ENCODE assay signal across 8 cellular contexts in the genomic region with DNA sequence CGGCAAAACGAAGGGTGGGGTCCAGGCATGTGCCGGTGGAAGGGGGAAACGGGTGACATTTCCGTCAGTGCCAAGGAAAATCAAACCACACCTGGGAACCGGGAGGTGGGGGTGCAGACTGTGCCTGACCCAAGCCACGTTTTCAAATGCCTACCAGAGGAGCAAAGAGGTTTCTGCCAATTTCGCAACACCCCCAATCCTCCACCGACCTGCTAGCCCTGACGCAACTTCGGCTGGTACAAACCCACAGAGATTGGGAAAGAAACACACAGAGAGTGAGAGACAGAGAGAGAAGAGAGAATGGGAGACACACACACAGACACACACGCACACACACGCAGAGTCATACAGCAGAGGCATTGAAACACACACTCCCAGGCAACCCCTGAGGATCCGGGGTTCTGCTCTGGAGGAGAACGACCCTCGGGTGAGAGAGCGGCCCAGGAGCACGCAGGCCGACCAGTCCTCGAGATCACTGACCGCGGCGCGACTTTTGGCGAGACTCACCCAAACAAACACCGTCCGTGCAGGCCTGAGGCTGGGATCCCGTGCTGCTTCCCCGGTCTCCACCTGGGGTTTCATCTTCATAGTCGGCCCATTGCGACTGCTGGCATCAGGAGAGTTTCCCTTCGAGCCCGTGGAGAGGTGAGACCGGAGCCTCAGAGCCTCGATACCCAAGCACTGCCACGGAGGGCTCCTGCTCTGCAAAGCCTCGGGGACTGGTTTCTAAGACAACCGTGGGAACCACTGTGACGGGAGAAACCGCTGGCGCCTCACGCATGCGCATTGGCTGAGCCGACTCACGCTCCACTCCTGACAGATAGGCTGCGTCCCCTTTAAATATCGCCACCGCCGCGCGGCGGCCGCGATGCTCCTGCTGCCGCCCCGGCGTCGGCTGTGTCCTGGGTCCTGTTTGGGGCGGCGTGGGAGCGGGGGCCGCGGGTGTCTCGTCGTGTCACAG.
DNase-seq lines count a peak whose midpoint lies in the region; ATAC-seq, FAIRE-seq and TF ChIP-seq lines count a peak whose summit lies in the region.
"Not testable (repeated sequence)": the region's sequence is repeated elsewhere in the genome, so short reads cannot be mapped to it uniquely, and the experiment has no call there.

No MANE protein-coding gene starts in this region.

- TF ChIP-seq POLR2A in endothelial cell of umbilical vein (IDR thresholded peaks at IDR 0.05; ENCODE audit: low read depth, low read length): not testable (repeated sequence)

- H3K4me3 ChIP-seq in endothelial cell of umbilical vein (replicated peaks in 1 of 3; ENCODE audit: insufficient read depth in 1 of 3, low read depth in 1 of 3, low read length in 3 of 3); aorta (ENCODE audit: low read length in 2 of 2): not testable (repeated sequence)
- peak overlapping the region; percentile 1; the same call in 1 of the 2 replicates for H3K4me3 ChIP-seq in iPS-18c (ENCODE audit: insufficient read depth, low read depth, low read length)

- H3K27ac Mint-ChIP-seq in activated naive CD4-positive, alpha-beta T cell treated with anti-CD3 and anti-CD28 coated beads, Interleukin-2, amount 10 ng/mL, durations not matched to agents 7 days and 5 days: not testable (repeated sequence)

- not testable (repeated sequence) for H4K20me1 ChIP-seq in endothelial cell of umbilical vein (replicated peaks; ENCODE audit: control insufficient read depth, extremely low read depth, insufficient read depth, low read length)

- not testable (repeated sequence) for H3K4me1 Mint-ChIP-seq in activated naive CD4-positive, alpha-beta T cell treated with anti-CD3 and anti-CD28 coated beads, Interleukin-2, amount 10 ng/mL, durations not matched to agents 7 days and 5 days

- not testable (repeated sequence) for TF ChIP-seq CTCF in endothelial cell of umbilical vein (IDR thresholded peaks at IDR 0.05; ENCODE audit: extremely low read depth in 1 of 2, insufficient read depth in 1 of 2, low read depth in 1 of 2, low read length in 2 of 2); omental fat pad (IDR thresholded peaks at IDR 0.05)

- H3K9me3 ChIP-seq in endothelial cell of umbilical vein (replicated peaks; ENCODE audit: control insufficient read depth, insufficient read depth, low read length); iPS-18c (ENCODE audit: control insufficient read depth, insufficient read depth, low read length); aorta (ENCODE audit: control insufficient read depth, low read length): not testable (repeated sequence)

- H3K27me3 Mint-ChIP-seq in activated naive CD4-positive, alpha-beta T cell treated with anti-CD3 and anti-CD28 coated beads, Interleukin-2, amount 10 ng/mL, durations not matched to agents 7 days and 5 days: not testable (repeated sequence)

- not testable (repeated sequence) for H3K36me3 ChIP-seq in endothelial cell of umbilical vein (ENCODE audit: control insufficient read depth in 2 of 2, extremely low read depth in 1 of 2, insufficient read depth in 2 of 2, low read length in 2 of 2); aorta (ENCODE audit: control insufficient read depth in 1 of 2, insufficient read depth in 2 of 2, low read length in 1 of 2)

- H2AFZ ChIP-seq in endothelial cell of umbilical vein (ENCODE audit: low read depth, low read length): not testable (repeated sequence)

- CTCF ChIA-PET in activated naive CD4-positive, alpha-beta T cell treated with anti-CD3 and anti-CD28 coated beads, Interleukin-2, amount 10 ng/mL, durations not matched to agents 7 days and 5 days (lab: Charles Lee); endothelial cell of umbilical vein (lab: Charles Lee): not testable (repeated sequence)

- not testable (repeated sequence) for H3K4me3 Mint-ChIP-seq in activated naive CD4-positive, alpha-beta T cell treated with anti-CD3 and anti-CD28 coated beads, Interleukin-2, amount 10 ng/mL, durations not matched to agents 7 days and 5 days

- POLR2A ChIA-PET in endothelial cell of umbilical vein (lab: Charles Lee): not testable (repeated sequence)

- not testable (repeated sequence) for BruUV-seq in endothelial cell of umbilical vein (replicated peaks; lab: Mats Ljungman, UMichigan)

- FAIRE-seq in endothelial cell of umbilical vein (lab: Jason Lieb, UNC): not testable (repeated sequence)

- not testable (repeated sequence) for H3K9me1 ChIP-seq in endothelial cell of umbilical vein (replicated peaks; ENCODE audit: control insufficient read depth, extremely low read depth, insufficient read depth, low read length)

- not testable (repeated sequence) for ATAC-seq in omental fat pad (ENCODE audit: low FRiP score); aorta (ENCODE audit: low FRiP score)

- not testable (repeated sequence) for H3K9ac ChIP-seq in endothelial cell of umbilical vein (replicated peaks; ENCODE audit: extremely low read depth, insufficient read depth, low read length)

- 78 to 82% methylated on average over 42 to 50 of the region's 65 CpGs for WGBS in aorta, 2 donors

- H3K27me3 ChIP-seq in endothelial cell of umbilical vein (ENCODE audit: control insufficient read depth in 2 of 2, insufficient read depth in 2 of 2, low read length in 2 of 2); aorta (ENCODE audit: control insufficient read depth in 1 of 2, insufficient read depth in 2 of 2, low read length in 1 of 2): not testable (repeated sequence)

- not testable (repeated sequence) for H3K27ac ChIP-seq in endothelial cell of umbilical vein (ENCODE audit: insufficient read depth, low read depth, low read length); aorta (ENCODE audit: low read depth in 1 of 2, low read length in 2 of 2)

- not testable (repeated sequence) for H3K9me3 Mint-ChIP-seq in activated naive CD4-positive, alpha-beta T cell treated with anti-CD3 and anti-CD28 coated beads, Interleukin-2, amount 10 ng/mL, durations not matched to agents 7 days and 5 days

- H3K36me3 Mint-ChIP-seq in activated naive CD4-positive, alpha-beta T cell treated with anti-CD3 and anti-CD28 coated beads, Interleukin-2, amount 10 ng/mL, durations not matched to agents 7 days and 5 days: not testable (repeated sequence)

- intact Hi-C loops in endothelial cell of umbilical vein (cut with micrococcal nuclease); aorta (cut with DNase I): not testable (repeated sequence)

- dilution Hi-C loops in endothelial cell of umbilical vein (cut with MboI; ENCODE audit: extremely low pct_ligation_motif_present, low sequenced_read_pairs): not testable (repeated sequence)

- not testable (repeated sequence) for H3K4me1 ChIP-seq in endothelial cell of umbilical vein (ENCODE audit: control insufficient read depth, extremely low read depth, insufficient read depth, low read length); aorta (ENCODE audit: control insufficient read depth in 1 of 2, insufficient read depth in 2 of 2, low read length in 2 of 2)

- H3K4me2 ChIP-seq in endothelial cell of umbilical vein (ENCODE audit: insufficient read depth, low read length): not testable (repeated sequence)

- not testable (repeated sequence) for H3K79me2 ChIP-seq in endothelial cell of umbilical vein (ENCODE audit: control insufficient read depth, insufficient read depth, low read length)

- DNase-seq in NCI-H2227 (lab: John Stamatoyannopoulos, UW; ENCODE audit: unreplicated experiment) (peak; percentile 1), endothelial cell of umbilical vein (ENCODE audit: low read depth, low spot score) (peak; percentile 36), omental fat pad (ENCODE audit: low spot score) (peak; percentile 50), aorta (peak; percentile 82 to 86)
- peak; percentile 28 for DNase-seq in activated CD4-positive, alpha-beta T cell treated with anti-CD3 and anti-CD28 coated beads for 1 hour
- DNase-seq in activated naive CD4-positive, alpha-beta T cell treated with anti-CD3 and anti-CD28 coated beads, Interleukin-2, amount 10 ng/mL, durations not matched to agents 7 days and 5 days: peak; percentile 20
- peak; percentile 22 to 35 for DNase-seq in stimulated activated CD4-positive, alpha-beta T cell treated with anti-CD3 and anti-CD28 coated beads, Interleukin-2, amount 100 ng/mL, for 24 hours

Comparison
In these comparisons a context has a peak if more than half of its experiments do, and no peak if none do; other contexts are left out.
1. DNase-seq: peak in every context shown above with its lines; median percentile 84 in aorta; 50 in omental fat pad; 36 in endothelial cell of umbilical vein; 28 in stimulated activated CD4-positive, alpha-beta T cell treated with anti-CD3 and anti-CD28 coated beads, Interleukin-2, amount 100 ng/mL, for 24 hours; 28 in activated CD4-positive, alpha-beta T cell treated with anti-CD3 and anti-CD28 coated beads for 1 hour; 20 in activated naive CD4-positive, alpha-beta T cell treated with anti-CD3 and anti-CD28 coated beads, Interleukin-2, amount 10 ng/mL, durations not matched to agents 7 days and 5 days; 1 in NCI-H2227.